ENCODE assay signal across 32 cellular contexts in the genomic region with DNA sequence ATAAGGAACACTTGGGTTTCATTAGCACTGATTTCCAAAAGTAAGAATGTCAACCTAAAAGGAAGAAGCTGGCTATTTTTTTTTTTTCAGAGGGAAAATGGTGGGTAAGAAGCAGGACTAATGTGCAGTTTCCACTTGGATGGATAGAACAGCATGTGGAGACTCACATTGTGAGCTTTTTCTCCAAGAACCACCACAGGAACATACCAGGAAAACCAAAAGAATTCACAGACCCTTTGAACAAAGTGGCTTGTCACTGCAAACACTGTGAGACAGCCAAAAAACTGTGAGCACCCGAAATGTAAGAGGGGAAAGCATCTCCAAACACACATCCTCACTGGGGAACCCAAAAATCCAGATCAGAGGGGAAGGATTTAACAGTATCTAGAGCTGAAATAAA. TPM values are rescaled to one million over a fixed set of nuclear protein-coding genes. Genes with fewer than 3 reads are reported as not detected.
"Had no signal": no experiment of that assay in that cellular context is flagged by ENCODE, and none has a peak within 500 bp of the region (broad histone marks: within the 10 kb centered on the region; RNA-seq: fewer than 3 reads in every experiment).

No MANE protein-coding gene starts in this region.

- DNase-seq: activated CD4-positive, alpha-beta memory T cell treated with anti-CD3 and anti-CD28 coated beads for 36 hours; activated CD4-positive, alpha-beta T cell treated with anti-CD3 and anti-CD28 coated beads for 48 hours; activated naive CD4-positive, alpha-beta T cell; activated T-cell treated with anti-CD3 and anti-CD28 coated beads, Interleukin-2, amount 50 U/mL, for 4 hours; brain microvascular endothelial cell; cortex of kidney; effector memory CD8-positive, alpha-beta T cell; erythroblast; foreskin fibroblast; hippocampal formation; immature natural killer cell; kidney; midbrain; naive thymus-derived CD4-positive, alpha-beta T cell; nucleus accumbens; pancreas; stimulated activated CD4-positive, alpha-beta T cell treated with anti-CD3 and anti-CD28 coated beads, Interleukin-1b, Interleukin-23, amount 100 ng/mL, for 48 hours; stimulated activated CD4-positive, alpha-beta T cell treated with anti-CD3 and anti-CD28 coated beads, Interleukin-4, amount 100 ng/mL, for 4 hours; stimulated activated CD8-positive, alpha-beta memory T cell treated with anti-CD3 and anti-CD28 coated beads, Interleukin-4, amount 100 ng/mL, for 48 hours; stimulated activated naive CD8-positive, alpha-beta T cell treated with anti-CD3 and anti-CD28 coated beads, Interleukin-15, amount 100 ng/mL, for 72 hours; substantia nigra; T-helper 17 cell; T1000; upper lobe of right lung; WERI-Rb-1 had no signal

- H3K9me3 ChIP-seq: pancreas, prostate gland, upper lobe of right lung had no signal

- ATAC-seq: activated CD4-positive, CD25-positive, alpha-beta regulatory T cell treated with anti-CD3 and anti-CD28 coated beads, Interleukin-2, amount 50 U/mL, for 24 hours; activated T-cell treated with anti-CD3 and anti-CD28 coated beads, Interleukin-2, amount 50 U/mL, for 4 hours; effector memory CD8-positive, alpha-beta T cell; naive thymus-derived CD4-positive, alpha-beta T cell; stimulated activated memory B cell treated with anti-CD40 and anti-IgM and Interleukin-4, amounts not matched to agents 10 μg/mL and 1 μg/mL and 100 μg/mL, for 72 hours; stimulated activated naive CD8-positive, alpha-beta T cell treated with anti-CD3 and anti-CD28 coated beads, Interleukin-15, amount 100 ng/mL, for 72 hours; T-helper 17 cell had no signal

- H3K27ac ChIP-seq: brain microvascular endothelial cell, pancreas, prostate gland, right atrium auricular region, upper lobe of right lung, WERI-Rb-1 had no signal

- H3K4me3 Mint-ChIP-seq: activated CD4-positive, alpha-beta memory T cell treated with anti-CD3 and anti-CD28 coated beads for 36 hours; activated T-cell treated with anti-CD3 and anti-CD28 coated beads, Interleukin-2, amount 50 U/mL, for 4 hours; effector memory CD8-positive, alpha-beta T cell; immature natural killer cell; naive thymus-derived CD4-positive, alpha-beta T cell; neural crest cell; stimulated activated memory B cell treated with anti-CD40 and anti-IgM and Interleukin-4, amounts not matched to agents 10 μg/mL and 1 μg/mL and 100 μg/mL, for 72 hours; stimulated activated naive CD8-positive, alpha-beta T cell treated with anti-CD3 and anti-CD28 coated beads, Interleukin-15, amount 100 ng/mL, for 72 hours; T-helper 17 cell had no signal

- H3K27ac Mint-ChIP-seq: activated CD4-positive, alpha-beta memory T cell treated with anti-CD3 and anti-CD28 coated beads for 36 hours; immature natural killer cell; stimulated activated memory B cell treated with anti-CD40 and anti-IgM and Interleukin-4, amounts not matched to agents 10 μg/mL and 1 μg/mL and 100 μg/mL, for 72 hours; stimulated activated naive CD8-positive, alpha-beta T cell treated with anti-CD3 and anti-CD28 coated beads, Interleukin-15, amount 100 ng/mL, for 72 hours; T-helper 17 cell had no signal

- H3K36me3 ChIP-seq: brain microvascular endothelial cell, pancreas, prostate gland, upper lobe of right lung, WERI-Rb-1 had no signal

- H3K4me3 ChIP-seq: pancreas, prostate gland, right atrium auricular region, smooth muscle cell, upper lobe of right lung had no signal

- H3K27me3 ChIP-seq: brain microvascular endothelial cell, pancreas, right atrium auricular region, upper lobe of right lung had no signal

- H3K27me3 Mint-ChIP-seq: activated CD4-positive, alpha-beta memory T cell treated with anti-CD3 and anti-CD28 coated beads for 36 hours; effector memory CD8-positive, alpha-beta T cell; stimulated activated memory B cell treated with anti-CD40 and anti-IgM and Interleukin-4, amounts not matched to agents 10 μg/mL and 1 μg/mL and 100 μg/mL, for 72 hours; stimulated activated naive CD8-positive, alpha-beta T cell treated with anti-CD3 and anti-CD28 coated beads, Interleukin-15, amount 100 ng/mL, for 72 hours; T-helper 17 cell had no signal

- H3K4me1 ChIP-seq: pancreas, prostate gland, right atrium auricular region had no signal

- H3K4me1 Mint-ChIP-seq: immature natural killer cell; stimulated activated memory B cell treated with anti-CD40 and anti-IgM and Interleukin-4, amounts not matched to agents 10 μg/mL and 1 μg/mL and 100 μg/mL, for 72 hours; T-helper 17 cell had no signal

RNA-seq across cellular contexts. Expression of gene MX2, which starts 48.5 kb away (rescaled TPM):
- total RNA-seq: chondrocyte, neural crest cell had no signal
